In genomic region chr20:2301164-2301622, GRCh38 we compare ENCODE assay signal across 9 cellular contexts. TPM values are rescaled to one million over a fixed set of nuclear protein-coding genes. Genes with fewer than 3 reads are reported as not detected.
A peak's percentile ranks its signal among the peaks of the same experiment; 100 is the strongest.
DNase-seq lines count a peak whose midpoint lies in the region; ATAC-seq, FAIRE-seq and TF ChIP-seq lines count a peak whose summit lies in the region.
"Had no signal": no experiment of that assay in that cellular context is flagged by ENCODE, and none has a peak within 500 bp of the region (broad histone marks: within the 10 kb centered on the region; RNA-seq: fewer than 3 reads in every experiment).

No MANE protein-coding gene starts in this region.

- no peak overlapping the region for H3K4me3 ChIP-seq in GM12878
- no peak overlapping the region for H3K4me3 ChIP-seq in pancreas

- peak overlapping the region; percentile 14 for H3K27ac Mint-ChIP-seq in activated T-cell treated with anti-CD3 and anti-CD28 coated beads, Interleukin-2, amount 50 U/mL, for 24 hours

- no peak for TF ChIP-seq POLR2A in GM12878 (IDR thresholded peaks at IDR 0.05; ENCODE audit: low read depth, low read length)

- no peaks in the 10 kb centered on the region for H4K20me1 ChIP-seq in GM12878 (ENCODE audit: control insufficient read depth, insufficient read depth)

- H3K27ac ChIP-seq in GM12878 (ENCODE audit: control insufficient read depth, insufficient read depth) (no peak overlapping the region), pancreas (peak overlapping the region in 2 of 4 donors; percentile 47 to 57)

- H3K36me3 ChIP-seq in GM12878 (ENCODE audit: control insufficient read depth in 2 of 2, insufficient read depth in 2 of 2, low read length in 1 of 2): no peaks in the 10 kb centered on the region
- H3K36me3 ChIP-seq in pancreas: no peaks in the 10 kb centered on the region

- FAIRE-seq in GM12878 (lab: Jason Lieb, UNC) (peak; percentile 99), pancreas (lab: Jason Lieb, UNC) (no peak)

- TF ChIP-seq RAD21 in GM12878 (IDR thresholded peaks at IDR 0.05; ENCODE audit: insufficient read depth, low read depth, low read length): no peak

- CTCF ChIA-PET in GM12878 (lab: Yijun Ruan, JAX): interaction anchor here (0.9 to 2.1 kb wide), 4 partner anchors 9 to 94 kb away, joined by 3 to 12 read pairs (median 4); no protein-coding TSS in a partner anchor

- peaks cover 16% of the 10 kb centered on the region for H3K27me3 Mint-ChIP-seq in activated T-cell treated with anti-CD3 and anti-CD28 coated beads, Interleukin-2, amount 50 U/mL, for 24 hours

- 0% methylated on average over 5 of the region's 5 CpGs for WGBS in GM12878 (ENCODE audit: insufficient coverage, insufficient replicate concordance, low lambda C conversion rate, missing lambda C conversion rate)
- WGBS in pancreas, 2 donors: 54 to 59% methylated on average over 5 of the region's 5 CpGs

- BruUV-seq in GM12878 (replicated peaks; lab: Mats Ljungman, UMichigan): no TSS peak

- ATAC-seq in GM12878 (peak; percentile 98), pancreas (peak in 3 of 4 donors; percentile 8 to 80 (median 70))

- no peak overlapping the region for H3K4me3 Mint-ChIP-seq in activated T-cell treated with anti-CD3 and anti-CD28 coated beads, Interleukin-2, amount 50 U/mL, for 24 hours

- SMC1A ChIA-PET in GM12878 (lab: Charles Lee; ENCODE audit: uncharacterized antibody, unreplicated experiment): interaction anchor here (0.6 to 1.9 kb wide), 13 partner anchors 10 to 690 kb away, joined by 3 to 8 read pairs (median 3); no protein-coding TSS in a partner anchor

- no peak overlapping the region for H3K9ac ChIP-seq in GM12878 (ENCODE audit: control insufficient read depth, insufficient read depth, low read length)

- no peak for DNase-seq in activated T-cell treated with anti-CD3 and anti-CD28 coated beads, Interleukin-2, amount 50 U/mL, for 24 hours
- DNase-seq in activated T-cell treated with anti-CD3 and anti-CD28 coated beads, Interleukin-2, amount 50 U/mL, for 1 hour: no peak
- DNase-seq in HK-2 (ENCODE audit: unreplicated experiment) (peak; percentile 73), GM12878 (ENCODE audit: low read depth, low spot score) (peak; percentile 89), pancreas (peak in 1 of 6 donors; percentile 65), DMS153 (lab: John Stamatoyannopoulos, UW) (no peak), NCI-H774 (lab: John Stamatoyannopoulos, UW) (no peak), NCI-H2171 treated with DMSO at 0.1 percent for 48 hours (lab: John Stamatoyannopoulos, UW) (no peak)

- no peaks in the 10 kb centered on the region for H3K79me2 ChIP-seq in GM12878 (ENCODE audit: control insufficient read depth, insufficient read depth, low read length)

- H2AFZ ChIP-seq in GM12878 (ENCODE audit: control insufficient read depth, low read depth, low read length): peak overlapping the region; percentile 49; the same call in 1 of the 2 replicates

- no peaks in the 10 kb centered on the region for H3K9me3 ChIP-seq in GM12878 (replicated peaks; ENCODE audit: control insufficient read depth, insufficient read depth, low read length)
- no peaks in the 10 kb centered on the region for H3K9me3 ChIP-seq in pancreas

- TF ChIP-seq CTCF in GM12878 (IDR thresholded peaks at IDR 0.05 in 2 of 3, conservative IDR thresholded peaks at IDR 0.05 in 1 of 3; ENCODE audit: control insufficient read depth in 2 of 3, extremely low read depth in 1 of 3, insufficient read depth in 1 of 3, low read depth in 3 of 3, low read length in 3 of 3): no peak
- TF ChIP-seq CTCF in pancreas (IDR thresholded peaks at IDR 0.05): no peak

- no peaks in the 10 kb centered on the region for H3K36me3 Mint-ChIP-seq in activated T-cell treated with anti-CD3 and anti-CD28 coated beads, Interleukin-2, amount 50 U/mL, for 24 hours (ENCODE audit: low read depth)

- no peak overlapping the region for H3K4me2 ChIP-seq in GM12878 (ENCODE audit: control insufficient read depth, insufficient read depth)

- H3K4me1 ChIP-seq in GM12878 (ENCODE audit: control insufficient read depth, insufficient read depth, low read length) (peaks cover 14% of the 10 kb centered on the region), pancreas (no peaks in the 10 kb centered on the region)

- RAD21 ChIA-PET in GM12878 (lab: Charles Lee; ENCODE audit: unreplicated experiment): interaction anchor here (1.0 to 2.2 kb wide), 3 partner anchors 11 to 93 kb away, joined by 3 to 19 read pairs (median 4); no protein-coding TSS in a partner anchor

- H3K4me1 Mint-ChIP-seq in activated T-cell treated with anti-CD3 and anti-CD28 coated beads, Interleukin-2, amount 50 U/mL, for 24 hours (ENCODE audit: low read depth): peaks cover 7% of the 10 kb centered on the region

- POLR2A ChIA-PET in GM12878 (lab: Charles Lee): interaction anchor here (1.2 kb wide), 1 partner anchor 12 kb away, joined by 5 read pairs; no protein-coding TSS in a partner anchor

- in situ Hi-C loops in GM12878 (cut with MboI): no loop called here

- intact Hi-C loops in GM12878 (cut with micrococcal nuclease; ENCODE audit: unreplicated experiment): no loop called here
- intact Hi-C loops in pancreas (cut with DNase I): no loop called here

- peak in 1 of 2 experiments; percentile 53; a peak in 1 of 4 replicates for TF ChIP-seq EP300 in GM12878 (IDR thresholded peaks at IDR 0.05; ENCODE audit: borderline replicate concordance in 1 of 2, control insufficient read depth in 1 of 2, low read depth in 2 of 2, low read length in 2 of 2)

- no peaks in the 10 kb centered on the region for H3K9me3 Mint-ChIP-seq in activated T-cell treated with anti-CD3 and anti-CD28 coated beads, Interleukin-2, amount 50 U/mL, for 24 hours

- H3K27me3 ChIP-seq in GM12878 (replicated peaks in 1 of 2; ENCODE audit: control insufficient read depth in 2 of 2, insufficient read depth in 2 of 2, low read length in 1 of 2): peaks cover 0 to 2% of the 10 kb centered on the region in 2 experiments; a peak in 2 of 4 replicates
- no peaks in the 10 kb centered on the region for H3K27me3 ChIP-seq in pancreas

TF ChIP-seq in GM12878, 131 proteins besides CTCF, POLR2A, EP300 and RAD21 (continues in another document):
- TF ChIP-seq BCL3 (IDR thresholded peaks at IDR 0.05; ENCODE audit: borderline replicate concordance, insufficient read depth, low read depth, low read length, poor library complexity, severe bottlenecking) (no peak), TCF3 (IDR thresholded peaks at IDR 0.05; ENCODE audit: borderline replicate concordance, insufficient read depth, low read depth, low read length) (no peak), IRF3 (IDR thresholded peaks at IDR 0.05) (no peak), FOXM1 (IDR thresholded peaks at IDR 0.05; ENCODE audit: low read depth, low read length) (0 out of 2 replicates have a peak, but pooled peaks have one; percentile 26), ELK1 (IDR thresholded peaks at IDR 0.05; ENCODE audit: low read depth, low read length) (no peak), IKZF1 (conservative IDR thresholded peaks at IDR 0.05) (peak; percentile 80)

RNA-seq across cellular contexts. Expression of gene TGM3, which starts 5.4 kb away (rescaled TPM):
- total RNA-seq in GM12878 (2013; cell fraction: nucleolus; rRNA removed): not detected in 2 replicates
- total RNA-seq in GM12878 (2014; rRNA removed) (not detected in 2 replicates), GM12878 (2014; rRNA removed; fragmentation: Illumina TruSeq; extraction: Trizol) (not detected in 2 replicates), GM12878 (2021) (not detected in 2 replicates), pancreas (under 1 TPM in 3 of 6 donors, not detected in 3; 0.06 to 0.31 (median 0.09) TPM)
- not detected for polyA plus RNA-seq in GM12878 (2011; ENCODE audit: low read depth)
- polyA plus RNA-seq in GM12878 (2011; rRNA removed) (not detected in 2 replicates), GM12878 (2014; fragmentation: Illumina TruSeq; extraction: Trizol) (not detected in 2 replicates), GM12878 (2014; fragmentation: Nextera tagmentation; extraction: Ambion mirVana) (not detected), GM12878 (2014; rRNA removed) (not detected in 2 replicates), GM12878 (2016; fragmentation: Nextera tagmentation; extraction: Ambion mirVana) (not detected), pancreas (under 1 TPM; 0.34 to 0.40 TPM)
- polyA plus RNA-seq in GM12878 (2011; cell fraction: cytosol; rRNA removed): not detected in 2 replicates
- not detected in 2 replicates for polyA plus RNA-seq in GM12878 (2011; cell fraction: nucleus; rRNA removed)
- not detected in 2 replicates for polyA plus RNA-seq in GM12878 (2012)
- not detected in 2 replicates for polyA minus RNA-seq in GM12878 (2011; rRNA and poly(A)+ RNA removed)
- not detected in 2 replicates for polyA minus RNA-seq in GM12878 (2011; cell fraction: cytosol; rRNA and poly(A)+ RNA removed)
- not detected in 2 replicates for polyA minus RNA-seq in GM12878 (2011; cell fraction: nucleus; rRNA and poly(A)+ RNA removed)
- total RNA-seq: T-helper 1 cell treated with Interleukin-12 subunit alpha and Interleukin-12 subunit beta and Interleukin-4 antibody, amounts not matched to agents 30 ng/mL and 1 ng/mL, for 36 hours had no signal

Comparison
In these comparisons a context has a peak if more than half of its experiments do, and no peak if none do; other contexts are left out.
1. DNase-seq: peak in HK-2 (single experiment) and GM12878 (single experiment); none in activated T-cell treated with anti-CD3 and anti-CD28 coated beads, Interleukin-2, amount 50 U/mL, for 24 hours (single experiment), activated T-cell treated with anti-CD3 and anti-CD28 coated beads, Interleukin-2, amount 50 U/mL, for 1 hour (single experiment), DMS153 (single experiment), NCI-H774 (single experiment) and NCI-H2171 treated with DMSO at 0.1 percent for 48 hours (single experiment).